ENCODE assay signal across 30 cellular contexts in the genomic region with DNA sequence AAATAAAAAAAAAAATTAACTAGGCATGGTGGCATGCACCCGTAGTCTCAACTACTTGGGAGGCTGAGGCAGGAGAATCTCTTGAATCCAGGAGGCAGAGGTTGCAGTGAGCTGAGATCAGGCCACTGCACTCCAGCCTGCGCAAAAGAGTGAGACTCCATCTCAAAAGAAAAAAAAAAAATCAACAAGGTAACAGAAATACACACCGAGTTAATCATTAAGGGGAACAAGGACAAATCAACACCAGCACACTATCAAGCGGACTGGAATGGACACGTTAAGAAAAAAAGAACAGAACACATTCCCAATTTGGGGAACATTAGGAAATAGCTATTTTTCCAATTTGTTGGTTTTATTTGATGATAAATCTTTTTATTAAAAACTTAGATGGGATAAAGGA.
"Had no signal": no experiment of that assay in that cellular context is flagged by ENCODE, and none has a peak within 500 bp of the region (broad histone marks: within the 10 kb centered on the region; RNA-seq: fewer than 3 reads in every experiment).

No MANE protein-coding gene starts in this region.

- H3K4me3 ChIP-seq: cardiac muscle cell, SK-N-MC had no signal

- H3K27ac Mint-ChIP-seq: activated B cell treated with CpG ODN at 0.5 μM for 24 hours; activated CD8-positive, alpha-beta T cell treated with anti-CD3 and anti-CD28 coated beads for 36 hours; activated naive CD4-positive, alpha-beta T cell treated with anti-CD3 and anti-CD28 coated beads, Interleukin-2, amount 50 U/mL, for 24 hours; activated T-cell treated with anti-CD3 and anti-CD28 coated beads, Interleukin-2, amount 50 U/mL, for 24 hours; activated T-helper 1 cell treated with anti-CD3 and anti-CD28 coated beads, Interleukin-12 subunit alpha, Interleukin-12 subunit beta, Interleukin-2, Interleukin-4 antibody, amounts not matched to agents 30 ng/mL and 10 ng/mL and 1 ng/mL, durations not matched to agents 14 hours and 24 hours and 36 hours; T-cell had no signal

- ATAC-seq: activated CD8-positive, alpha-beta T cell treated with anti-CD3 and anti-CD28 coated beads for 36 hours; Panc1; Right ventricle myocardium inferior; T-cell had no signal

- FAIRE-seq: astrocyte, TTC549 had no signal

- H3K27ac ChIP-seq: brain microvascular endothelial cell, cardiac muscle cell, KMS-11, SK-N-MC had no signal

- DNase-seq: activated B cell treated with CpG ODN at 0.5 μM for 24 hours; activated CD8-positive, alpha-beta T cell treated with anti-CD3 and anti-CD28 coated beads for 36 hours; activated effector memory CD4-positive, alpha-beta T cell treated with Interleukin-2 at 50 U/mL for 16 hours; activated naive CD4-positive, alpha-beta T cell; activated T-cell treated with anti-CD3 and anti-CD28 coated beads, Interleukin-2, amount 50 U/mL, for 24 hours; amygdala; brain microvascular endothelial cell; NCI-H1092; NCI-H1417; NCI-H1930; NCI-H2107; NCI-H2171 treated with DMSO at 0.1 percent for 48 hours; NCI-H226; NCI-H510A treated with DMSO at 0.1 percent for 48 hours; NCI-H69; NK-92 treated with Interleukin-12 subunit alpha and Interleukin-12 subunit beta, amount 100 ng/mL, for 24 hours; OCI-M1; RPMI8226; T-cell; T-helper 2 cell; T1000 had no signal

- H3K9ac ChIP-seq: KMS-11 had no signal

- H3K27me3 ChIP-seq: brain microvascular endothelial cell, cardiac muscle cell had no signal

- H3K9me3 Mint-ChIP-seq: activated B cell treated with CpG ODN at 0.5 μM for 24 hours; activated CD8-positive, alpha-beta T cell treated with anti-CD3 and anti-CD28 coated beads for 36 hours; activated naive CD4-positive, alpha-beta T cell treated with anti-CD3 and anti-CD28 coated beads, Interleukin-2, amount 50 U/mL, for 24 hours; activated T-cell treated with anti-CD3 and anti-CD28 coated beads, Interleukin-2, amount 50 U/mL, for 24 hours; activated T-helper 1 cell treated with anti-CD3 and anti-CD28 coated beads, Interleukin-12 subunit alpha, Interleukin-12 subunit beta, Interleukin-2, Interleukin-4 antibody, amounts not matched to agents 30 ng/mL and 10 ng/mL and 1 ng/mL, durations not matched to agents 14 hours and 24 hours and 36 hours; T-cell had no signal

- H3K4me1 Mint-ChIP-seq: activated B cell treated with CpG ODN at 0.5 μM for 24 hours; activated naive CD4-positive, alpha-beta T cell treated with anti-CD3 and anti-CD28 coated beads, Interleukin-2, amount 50 U/mL, for 24 hours; T-cell had no signal

- H3K4me3 Mint-ChIP-seq: activated B cell treated with CpG ODN at 0.5 μM for 24 hours; activated CD8-positive, alpha-beta T cell treated with anti-CD3 and anti-CD28 coated beads for 36 hours; activated naive CD4-positive, alpha-beta T cell treated with anti-CD3 and anti-CD28 coated beads, Interleukin-2, amount 50 U/mL, for 24 hours; activated T-cell treated with anti-CD3 and anti-CD28 coated beads, Interleukin-2, amount 50 U/mL, for 24 hours; activated T-helper 1 cell treated with anti-CD3 and anti-CD28 coated beads, Interleukin-12 subunit alpha, Interleukin-12 subunit beta, Interleukin-2, Interleukin-4 antibody, amounts not matched to agents 30 ng/mL and 10 ng/mL and 1 ng/mL, durations not matched to agents 14 hours and 24 hours and 36 hours; T-cell had no signal

- H3K27me3 Mint-ChIP-seq: activated B cell treated with CpG ODN at 0.5 μM for 24 hours; activated CD8-positive, alpha-beta T cell treated with anti-CD3 and anti-CD28 coated beads for 36 hours; activated naive CD4-positive, alpha-beta T cell treated with anti-CD3 and anti-CD28 coated beads, Interleukin-2, amount 50 U/mL, for 24 hours; activated T-cell treated with anti-CD3 and anti-CD28 coated beads, Interleukin-2, amount 50 U/mL, for 24 hours; T-cell had no signal
